Comparison of ENCODE assay signal across 1 cellular context in the genomic region with DNA sequence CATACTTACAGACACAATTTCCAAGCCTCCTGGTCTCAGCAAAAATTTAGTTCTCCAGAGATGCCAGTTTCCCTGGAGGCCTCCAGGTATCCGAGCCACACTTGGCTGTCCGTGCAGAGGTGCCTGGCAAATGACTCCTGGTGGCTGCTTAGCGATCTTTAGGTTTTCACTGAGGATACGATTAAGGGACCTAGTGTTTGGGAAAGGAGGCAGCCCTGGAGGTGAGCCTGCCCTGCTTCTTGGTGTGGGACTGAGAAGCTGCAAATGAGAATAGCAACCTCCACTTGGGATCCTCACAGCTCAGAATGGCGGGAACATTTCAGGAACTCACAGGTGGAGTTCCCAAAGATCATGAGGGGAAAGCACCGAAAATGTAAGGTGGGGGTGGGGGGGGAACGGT.
TF ChIP-seq lines count a peak whose summit lies in the region.

No MANE protein-coding gene starts in this region.

TF ChIP-seq in GM23338, 12 proteins besides CTCF, POLR2A, EP300 and RAD21 (continued from another document):
- TF ChIP-seq, protein P1, sequence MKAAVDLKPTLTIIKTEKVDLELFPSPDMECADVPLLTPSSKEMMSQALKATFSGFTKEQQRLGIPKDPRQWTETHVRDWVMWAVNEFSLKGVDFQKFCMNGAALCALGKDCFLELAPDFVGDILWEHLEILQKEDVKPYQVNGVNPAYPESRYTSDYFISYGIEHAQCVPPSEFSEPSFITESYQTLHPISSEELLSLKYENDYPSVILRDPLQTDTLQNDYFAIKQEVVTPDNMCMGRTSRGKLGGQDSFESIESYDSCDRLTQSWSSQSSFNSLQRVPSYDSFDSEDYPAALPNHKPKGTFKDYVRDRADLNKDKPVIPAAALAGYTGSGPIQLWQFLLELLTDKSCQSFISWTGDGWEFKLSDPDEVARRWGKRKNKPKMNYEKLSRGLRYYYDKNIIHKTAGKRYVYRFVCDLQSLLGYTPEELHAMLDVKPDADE (IDR thresholded peaks at IDR 0.05): no peak
- TF ChIP-seq ZNF331 (CRISPR knock-in tag; IDR thresholded peaks at IDR 0.05; ENCODE audit: low read depth) (no peak), CREB1 (CRISPR knock-in tag; IDR thresholded peaks at IDR 0.05; ENCODE audit: low read depth) (no peak)
